In the genomic region with DNA sequence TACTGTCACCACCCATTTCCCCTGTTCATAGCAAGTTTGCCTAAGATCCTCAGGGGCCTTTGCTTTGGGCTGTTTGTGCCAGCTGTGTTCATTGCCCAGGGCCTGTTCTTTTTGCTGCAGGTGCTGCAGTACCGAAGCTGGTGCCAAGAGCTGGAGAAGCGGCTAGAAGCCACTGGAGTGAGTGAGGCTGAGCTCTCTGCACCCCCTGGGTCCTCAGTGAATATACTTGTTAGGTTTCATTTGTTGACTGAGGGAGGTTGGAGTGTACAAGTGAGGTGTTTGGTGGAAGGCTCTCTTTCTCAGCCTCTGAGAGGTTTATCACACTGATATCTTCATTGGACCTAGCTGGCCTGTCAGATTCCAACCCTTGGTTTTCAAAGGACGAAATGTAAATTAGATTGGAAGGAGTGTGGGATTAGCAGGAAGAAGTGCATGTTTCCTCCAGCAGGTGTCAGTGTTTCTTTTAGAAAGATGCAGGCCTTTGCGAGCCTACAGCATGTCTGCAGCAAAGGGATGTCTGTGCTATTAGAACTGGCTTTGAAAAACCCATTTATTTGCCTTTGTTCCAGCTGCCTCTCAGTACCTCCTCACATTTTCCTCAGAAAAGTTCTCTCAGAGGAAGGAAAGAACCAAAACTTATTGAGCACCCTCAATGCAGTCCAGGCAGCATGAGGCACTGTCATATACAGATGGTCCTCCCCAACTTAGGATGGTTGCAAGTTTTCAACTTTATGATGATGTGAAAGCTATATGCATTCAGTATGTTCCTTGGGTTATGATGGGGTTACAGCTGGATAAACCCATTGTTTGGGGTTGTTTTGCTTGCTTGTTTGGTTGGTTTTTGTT, we compare ENCODE assay signal across 8 cellular contexts. TPM values are rescaled to one million over a fixed set of nuclear protein-coding genes. Genes with fewer than 3 reads are reported as not detected.
DNase-seq lines count a peak whose midpoint lies in the region; ATAC-seq, FAIRE-seq and TF ChIP-seq lines count a peak whose summit lies in the region.

No MANE protein-coding gene starts in this region.

- no peak for FAIRE-seq in H54 (lab: Jason Lieb, UNC)

- peaks cover 0 to 13% (median 2%) of the 10 kb centered on the region in 4 donors for H3K4me1 ChIP-seq in right lobe of liver

- no peaks in the 10 kb centered on the region for H3K27me3 ChIP-seq in right lobe of liver

- H3K27ac ChIP-seq in right lobe of liver, result no peak overlapping the region

- 37% methylated on average over 4 of the region's 4 CpGs for WGBS in right lobe of liver (ENCODE audit: insufficient coverage, low coverage, low lambda C conversion rate, missing lambda C conversion rate)

- DNase-seq in Ammon's horn (ENCODE audit: low spot score) (peak; percentile 85), H54 (ENCODE audit: insufficient read length, low spot score) (peak; percentile 47), NCI-H226 (peak; percentile 31), dedifferentiated amniotic fluid mesenchymal stem cell (ENCODE audit: extremely low spot score) (peak; percentile 51), right lobe of liver (no peak)
- DNase-seq in activated CD4-positive, CD25-positive, alpha-beta regulatory T cell treated with anti-CD3 and anti-CD28 coated beads, Interleukin-2, amount 50 U/mL, for 16 hours (ENCODE audit: low read depth, low spot score), result peak; percentile 30
- DNase-seq in stimulated activated CD8-positive, alpha-beta memory T cell treated with anti-CD3 and anti-CD28 coated beads, Interleukin-4, amount 100 ng/mL, for 1 hour (ENCODE audit: low read depth in 2 of 2, low spot score in 1 of 2), result peak; percentile 17 to 29

- TF ChIP-seq POLR2A in H54 (IDR thresholded peaks at IDR 0.05; ENCODE audit: low read depth, low read length) (no peak), right lobe of liver (IDR thresholded peaks at IDR 0.05) (no peak)

- H3K36me3 ChIP-seq in right lobe of liver, result peaks cover 0 to 16% (median 3%) of the 10 kb centered on the region in 4 donors

- TF ChIP-seq CTCF in right lobe of liver (IDR thresholded peaks at IDR 0.05), result peak; percentile 74 to 85 (median 79)

- ATAC-seq in right lobe of liver, result peak; percentile 83 to 90 (median 84)
- ATAC-seq in GM21717 (IDR thresholded peaks at IDR 0.05; ENCODE audit: unreplicated experiment), result no peak

- no peaks in the 10 kb centered on the region for H3K9me3 ChIP-seq in right lobe of liver

- intact Hi-C loops in right lobe of liver (cut with DNase I), result no loop called here

- no peak overlapping the region for H3K4me3 ChIP-seq in right lobe of liver

RNA-seq across cellular contexts. Expression of a gene that starts 8.3 kb away (rescaled TPM):
- total RNA-seq in right lobe of liver, result 10 to 100 TPM in 2 of 6 experiments, 1 to 10 TPM in 4; 5.9 to 11.2 (median 9.0) TPM

RNA-seq across cellular contexts. Expression of a gene that starts 25.6 kb away (rescaled TPM):
- total RNA-seq in right lobe of liver, result not detected

RNA-seq across cellular contexts. Expression of a gene that starts 51.9 kb away (rescaled TPM):
- total RNA-seq in right lobe of liver, result 10 to 100 TPM; 22.7 to 41.2 (median 35.0) TPM

Comparison
In these comparisons a context has a peak if more than half of its experiments do, and no peak if none do; other contexts are left out.
1. DNase-seq: peak in Ammon's horn (single experiment), H54 (single experiment), NCI-H226 (single experiment), activated CD4-positive, CD25-positive, alpha-beta regulatory T cell treated with anti-CD3 and anti-CD28 coated beads, Interleukin-2, amount 50 U/mL, for 16 hours (single experiment), dedifferentiated amniotic fluid mesenchymal stem cell (single experiment) and stimulated activated CD8-positive, alpha-beta memory T cell treated with anti-CD3 and anti-CD28 coated beads, Interleukin-4, amount 100 ng/mL, for 1 hour (2 of 2); none in right lobe of liver (0 of 3).